19 cellular contexts compared by ENCODE assay signal in genomic region chr14:22811752-22812151, GRCh38. TPM values are rescaled to one million over a fixed set of nuclear protein-coding genes. Genes with fewer than 3 reads are reported as not detected.
DNase-seq lines count a peak whose midpoint lies in the region; ATAC-seq and TF ChIP-seq lines count a peak whose summit lies in the region.
"Had no signal": no experiment of that assay in that cellular context is flagged by ENCODE, and none has a peak within 500 bp of the region (broad histone marks: within the 10 kb centered on the region; RNA-seq: fewer than 3 reads in every experiment).

No MANE protein-coding gene starts in this region.

- no peaks in the 10 kb centered on the region for H3K9me3 Mint-ChIP-seq in stimulated activated memory B cell treated with anti-CD40 and anti-IgM and Interleukin-4, amounts not matched to agents 10 μg/mL and 1 μg/mL and 100 μg/mL, for 72 hours
- H3K9me3 Mint-ChIP-seq: H9, neural progenitor cell had no signal

- DNase-seq in NAMALWA (ENCODE audit: low spot score) (peak; percentile 78), choroid plexus epithelial cell (ENCODE audit: low read depth) (peak; percentile 55), SW480 (ENCODE audit: low spot score) (no peak), vagina (ENCODE audit: extremely low spot score in 2 of 2) (no peak)
- DNase-seq in activated CD4-positive, CD25-positive, alpha-beta regulatory T cell (lab: John Stamatoyannopoulos, UW), result no peak
- DNase-seq: CD4-positive, CD25-positive, alpha-beta regulatory T cell; central memory CD4-positive, alpha-beta T cell; DMS79 treated with DMSO at 0.1 percent for 48 hours; gastrocnemius medialis; H9; mesendoderm; NCI-H1048; NCI-H2171 treated with DMSO at 0.1 percent for 48 hours; retina; SHP77; T-helper 9 cell had no signal

- H3K4me3 Mint-ChIP-seq in stimulated activated memory B cell treated with anti-CD40 and anti-IgM and Interleukin-4, amounts not matched to agents 10 μg/mL and 1 μg/mL and 100 μg/mL, for 72 hours, result no peak overlapping the region
- H3K4me3 Mint-ChIP-seq: CD4-positive, CD25-positive, alpha-beta regulatory T cell; H9; neural progenitor cell had no signal

- no peak for ATAC-seq in stimulated activated memory B cell treated with anti-CD40 and anti-IgM and Interleukin-4, amounts not matched to agents 10 μg/mL and 1 μg/mL and 100 μg/mL, for 72 hours
- ATAC-seq: gastrocnemius medialis had no signal

- no peak overlapping the region for H3K27ac ChIP-seq in vagina
- H3K27ac ChIP-seq: gastrocnemius medialis, neural progenitor cell, suprapubic skin had no signal

- peak overlapping the region; percentile 82 for H3K27ac Mint-ChIP-seq in stimulated activated memory B cell treated with anti-CD40 and anti-IgM and Interleukin-4, amounts not matched to agents 10 μg/mL and 1 μg/mL and 100 μg/mL, for 72 hours
- H3K27ac Mint-ChIP-seq: H9, neural progenitor cell had no signal

- intact Hi-C loops in vagina (cut with DNase I), result no loop called here

- no peaks in the 10 kb centered on the region for H3K9me3 ChIP-seq in vagina
- H3K9me3 ChIP-seq: gastrocnemius medialis, suprapubic skin had no signal

- H3K36me3 ChIP-seq in vagina, result no peaks in the 10 kb centered on the region
- H3K36me3 ChIP-seq: gastrocnemius medialis, neural progenitor cell, suprapubic skin had no signal

- H3K4me3 ChIP-seq in choroid plexus epithelial cell (ENCODE audit: low read depth, low read length), result no peak overlapping the region
- H3K4me3 ChIP-seq in vagina, result no peak overlapping the region
- H3K4me3 ChIP-seq: gastrocnemius medialis, neural progenitor cell, suprapubic skin had no signal

- H3K36me3 Mint-ChIP-seq in stimulated activated memory B cell treated with anti-CD40 and anti-IgM and Interleukin-4, amounts not matched to agents 10 μg/mL and 1 μg/mL and 100 μg/mL, for 72 hours, result no peaks in the 10 kb centered on the region
- H3K36me3 Mint-ChIP-seq: CD4-positive, CD25-positive, alpha-beta regulatory T cell; neural progenitor cell had no signal

- TF ChIP-seq POLR2A in vagina (IDR thresholded peaks at IDR 0.05), result no peak

- H3K4me1 Mint-ChIP-seq in stimulated activated memory B cell treated with anti-CD40 and anti-IgM and Interleukin-4, amounts not matched to agents 10 μg/mL and 1 μg/mL and 100 μg/mL, for 72 hours, result peaks cover 62% of the 10 kb centered on the region

- TF ChIP-seq CTCF in choroid plexus epithelial cell (conservative IDR thresholded peaks at IDR 0.05; ENCODE audit: low read depth, low read length), result no peak
- no peak for TF ChIP-seq CTCF in vagina (IDR thresholded peaks at IDR 0.05)

- no peaks in the 10 kb centered on the region for H3K4me1 ChIP-seq in vagina
- H3K4me1 ChIP-seq: gastrocnemius medialis had no signal

- no peaks in the 10 kb centered on the region for H3K27me3 Mint-ChIP-seq in stimulated activated memory B cell treated with anti-CD40 and anti-IgM and Interleukin-4, amounts not matched to agents 10 μg/mL and 1 μg/mL and 100 μg/mL, for 72 hours

- H3K27me3 ChIP-seq in vagina, result no peaks in the 10 kb centered on the region
- H3K27me3 ChIP-seq: gastrocnemius medialis, neural progenitor cell, suprapubic skin had no signal

RNA-seq across cellular contexts. Expression of gene SLC7A7, which starts 3.5 kb away (rescaled TPM):
- total RNA-seq in vagina, result 7.4 TPM
- total RNA-seq: CD4-positive, CD25-positive, alpha-beta regulatory T cell had no signal

RNA-seq across cellular contexts. Expression of gene MRPL52, which starts 17.9 kb away (rescaled TPM):
- total RNA-seq in vagina, result 68.0 TPM

RNA-seq across cellular contexts. Expression of gene MMP14, which starts 24.6 kb away (rescaled TPM):
- total RNA-seq in vagina, result 187 TPM

RNA-seq across cellular contexts. Expression of gene OXA1L, which starts 45.3 kb away (rescaled TPM):
- total RNA-seq in vagina, result 90.8 TPM

RNA-seq across cellular contexts. Expression of gene LRP10, which starts 59.8 kb away (rescaled TPM):
- total RNA-seq in vagina, result 137 TPM

Comparison
In these comparisons a context has a peak if more than half of its experiments do, and no peak if none do; other contexts are left out.
1. DNase-seq: peak in NAMALWA (single experiment) and choroid plexus epithelial cell (single experiment); none in SW480 (single experiment), vagina (0 of 2) and activated CD4-positive, CD25-positive, alpha-beta regulatory T cell (0 of 4).